ENCODE assay signal across 1 cellular context in the genomic region with DNA sequence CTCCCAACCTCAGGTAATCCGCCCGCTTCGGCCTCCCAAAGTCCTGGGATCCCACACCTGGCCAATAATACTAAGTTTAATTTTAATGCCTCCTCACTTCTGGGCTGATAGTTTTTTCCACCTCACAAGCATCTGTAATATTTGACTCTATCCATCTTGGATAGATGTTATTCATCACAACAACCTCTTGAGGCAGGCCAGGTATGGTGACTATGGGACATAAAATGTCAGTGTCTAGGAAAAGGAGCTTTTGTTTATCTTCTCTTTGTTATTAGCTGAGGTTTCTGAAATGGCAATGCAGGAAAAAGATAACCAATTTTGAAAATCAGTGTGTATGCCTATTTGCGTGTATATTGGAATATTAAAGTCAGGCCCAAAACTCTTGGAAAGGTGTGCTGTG.
TF ChIP-seq lines count a peak whose summit lies in the region.

No MANE protein-coding gene starts in this region.

TF ChIP-seq in HepG2, 621 proteins besides CTCF, POLR2A, EP300 and RAD21:
- TF ChIP-seq BRF2 (CRISPR knock-in tag; IDR thresholded peaks at IDR 0.05) (no peak), ZNF232 (CRISPR knock-in tag; IDR thresholded peaks at IDR 0.05; ENCODE audit: borderline replicate concordance) (no peak), RBM22 (optimal IDR thresholded peaks at IDR 0.05; ENCODE audit: low read length) (no peak), TBP (CRISPR knock-in tag; IDR thresholded peaks at IDR 0.05) (no peak), LRRFIP1 (CRISPR knock-in tag; conservative IDR thresholded peaks at IDR 0.05) (no peak), NFRKB (IDR thresholded peaks at IDR 0.05) (no peak)
